In genomic region chr5:145510324-145510723, GRCh38 we compare ENCODE assay signal across 19 cellular contexts.
DNase-seq lines count a peak whose midpoint lies in the region; ATAC-seq and TF ChIP-seq lines count a peak whose summit lies in the region.
"Had no signal": no experiment of that assay in that cellular context is flagged by ENCODE, and none has a peak within 500 bp of the region (broad histone marks: within the 10 kb centered on the region; RNA-seq: fewer than 3 reads in every experiment).

No MANE protein-coding gene starts in this region.

- no TSS peak for BruUV-seq in Calu3 (replicated peaks; lab: Mats Ljungman, UMichigan)

- H3K4me3 ChIP-seq in fibroblast of the aortic adventitia (ENCODE audit: low read depth, low read length): no peak overlapping the region
- H3K4me3 ChIP-seq in neuron (ENCODE audit: low read length): no peak overlapping the region
- H3K4me3 ChIP-seq: esophagus muscularis mucosa, spleen had no signal

- DNase-seq in Calu3 (peak; percentile 48), SK-N-DZ (ENCODE audit: low spot score) (peak; percentile 38), fibroblast of the aortic adventitia (ENCODE audit: low read depth) (peak; percentile 77)
- DNase-seq in activated CD4-positive, alpha-beta T cell treated with anti-CD3 and anti-CD28 coated beads for 4 hours: no peak
- DNase-seq in activated CD4-positive, alpha-beta memory T cell treated with anti-CD3 and anti-CD28 coated beads, Interleukin-2, amount 10 ng/mL, durations not matched to agents 7 days and 5 days: no peak
- DNase-seq: activated CD4-positive, alpha-beta T cell treated with anti-CD3 and anti-CD28 coated beads for 36 hours; activated T-cell treated with anti-CD3 and anti-CD28 coated beads, Interleukin-2, amount 50 U/mL, for 48 hours; amygdala; DND-41; NCI-H1092; NCI-H2171 treated with DMSO at 0.1 percent for 48 hours; SHP77; spleen; T-helper 9 cell had no signal

- peaks cover 7% of the 10 kb centered on the region for H3K36me3 Mint-ChIP-seq in Calu3 (ENCODE audit: insufficient read depth, unreplicated experiment)
- no peaks in the 10 kb centered on the region for H3K36me3 Mint-ChIP-seq in activated CD4-positive, alpha-beta memory T cell treated with anti-CD3 and anti-CD28 coated beads, Interleukin-2, amount 10 ng/mL, durations not matched to agents 7 days and 5 days (ENCODE audit: low read depth)

- no peaks in the 10 kb centered on the region for H3K27me3 Mint-ChIP-seq in Calu3 (ENCODE audit: unreplicated experiment)
- H3K27me3 Mint-ChIP-seq in activated CD4-positive, alpha-beta memory T cell treated with anti-CD3 and anti-CD28 coated beads, Interleukin-2, amount 10 ng/mL, durations not matched to agents 7 days and 5 days: no peaks in the 10 kb centered on the region
- H3K27me3 Mint-ChIP-seq: activated CD4-positive, alpha-beta T cell treated with anti-CD3 and anti-CD28 coated beads for 36 hours; dendritic cell treated with granulocyte-macrophage colony-stimulating factor and Interleukin-4, amounts not matched to agents 40 ng/mL and 50 ng/mL, for 4 days had no signal

- H3K9me3 ChIP-seq in neuron (ENCODE audit: low read length): peaks cover 2% of the 10 kb centered on the region
- H3K9me3 ChIP-seq: esophagus muscularis mucosa had no signal

- H3K36me3 ChIP-seq in neuron (ENCODE audit: insufficient read depth, low read length): no peaks in the 10 kb centered on the region
- H3K36me3 ChIP-seq: esophagus muscularis mucosa, spleen had no signal

- peak overlapping the region; percentile 9 for H2AFZ ChIP-seq in neuron (ENCODE audit: low read depth, low read length)

- intact Hi-C loops in Calu3 (cut with micrococcal nuclease; ENCODE audit: unreplicated experiment): no loop called here

- POLR2A ChIA-PET in activated CD4-positive, alpha-beta memory T cell treated with anti-CD3 and anti-CD28 coated beads, Interleukin-2, amount 10 ng/mL, durations not matched to agents 7 days and 5 days (lab: Charles Lee): no interaction called here

- no peak overlapping the region for H3K4me3 Mint-ChIP-seq in Calu3 (ENCODE audit: low read depth, unreplicated experiment)
- H3K4me3 Mint-ChIP-seq in activated CD4-positive, alpha-beta memory T cell treated with anti-CD3 and anti-CD28 coated beads, Interleukin-2, amount 10 ng/mL, durations not matched to agents 7 days and 5 days: no peak overlapping the region
- H3K4me3 Mint-ChIP-seq: activated CD4-positive, alpha-beta T cell treated with anti-CD3 and anti-CD28 coated beads for 36 hours; dendritic cell treated with granulocyte-macrophage colony-stimulating factor and Interleukin-4, amounts not matched to agents 40 ng/mL and 50 ng/mL, for 4 days had no signal

- H3K9me3 Mint-ChIP-seq in Calu3 (ENCODE audit: low read depth, unreplicated experiment): no peaks in the 10 kb centered on the region
- H3K9me3 Mint-ChIP-seq in activated CD4-positive, alpha-beta memory T cell treated with anti-CD3 and anti-CD28 coated beads, Interleukin-2, amount 10 ng/mL, durations not matched to agents 7 days and 5 days: no peaks in the 10 kb centered on the region

- H3K4me1 Mint-ChIP-seq in Calu3 (ENCODE audit: low read depth, unreplicated experiment): peaks cover 26% of the 10 kb centered on the region
- no peaks in the 10 kb centered on the region for H3K4me1 Mint-ChIP-seq in activated CD4-positive, alpha-beta memory T cell treated with anti-CD3 and anti-CD28 coated beads, Interleukin-2, amount 10 ng/mL, durations not matched to agents 7 days and 5 days
- H3K4me1 Mint-ChIP-seq: activated CD4-positive, alpha-beta T cell treated with anti-CD3 and anti-CD28 coated beads for 36 hours had no signal

- peak overlapping the region; percentile 72 for H3K27ac Mint-ChIP-seq in Calu3 (ENCODE audit: unreplicated experiment)
- no peak overlapping the region for H3K27ac Mint-ChIP-seq in activated CD4-positive, alpha-beta memory T cell treated with anti-CD3 and anti-CD28 coated beads, Interleukin-2, amount 10 ng/mL, durations not matched to agents 7 days and 5 days
- H3K27ac Mint-ChIP-seq: activated CD4-positive, alpha-beta T cell treated with anti-CD3 and anti-CD28 coated beads for 36 hours; dendritic cell treated with granulocyte-macrophage colony-stimulating factor and Interleukin-4, amounts not matched to agents 40 ng/mL and 50 ng/mL, for 4 days had no signal

- no peak for TF ChIP-seq CTCF in Calu3 (IDR thresholded peaks at IDR 0.05; ENCODE audit: unreplicated experiment)
- TF ChIP-seq CTCF in fibroblast of the aortic adventitia (IDR thresholded peaks at IDR 0.05; ENCODE audit: insufficient read depth, low read length): no peak

- CTCF ChIA-PET in Calu3 (lab: Charles Lee): interaction anchor here (1.7 kb wide), 1 partner anchor 15 kb away, joined by 4 read pairs; no protein-coding TSS in a partner anchor
- CTCF ChIA-PET in activated CD4-positive, alpha-beta memory T cell treated with anti-CD3 and anti-CD28 coated beads, Interleukin-2, amount 10 ng/mL, durations not matched to agents 7 days and 5 days (lab: Charles Lee): no interaction called here

- ATAC-seq in GM21390 (IDR thresholded peaks at IDR 0.05; ENCODE audit: unreplicated experiment) (no peak), GM21447 (IDR thresholded peaks at IDR 0.05; ENCODE audit: unreplicated experiment) (no peak)
- ATAC-seq: activated CD4-positive, alpha-beta T cell treated with anti-CD3 and anti-CD28 coated beads for 36 hours had no signal

- H3K27me3 ChIP-seq in neuron (ENCODE audit: insufficient read depth, low read length): no peaks in the 10 kb centered on the region
- H3K27me3 ChIP-seq: esophagus muscularis mucosa, spleen had no signal

- H3K4me1 ChIP-seq in neuron (ENCODE audit: insufficient read depth, low read length): peaks cover 21% of the 10 kb centered on the region
- H3K4me1 ChIP-seq: spleen had no signal

Comparison
In these comparisons a context has a peak if more than half of its experiments do, and no peak if none do; other contexts are left out.
1. DNase-seq: peak in Calu3 (single experiment), SK-N-DZ (single experiment) and fibroblast of the aortic adventitia (single experiment); none in activated CD4-positive, alpha-beta T cell treated with anti-CD3 and anti-CD28 coated beads for 4 hours (0 of 2) and activated CD4-positive, alpha-beta memory T cell treated with anti-CD3 and anti-CD28 coated beads, Interleukin-2, amount 10 ng/mL, durations not matched to agents 7 days and 5 days (single experiment).